In the genomic region with DNA sequence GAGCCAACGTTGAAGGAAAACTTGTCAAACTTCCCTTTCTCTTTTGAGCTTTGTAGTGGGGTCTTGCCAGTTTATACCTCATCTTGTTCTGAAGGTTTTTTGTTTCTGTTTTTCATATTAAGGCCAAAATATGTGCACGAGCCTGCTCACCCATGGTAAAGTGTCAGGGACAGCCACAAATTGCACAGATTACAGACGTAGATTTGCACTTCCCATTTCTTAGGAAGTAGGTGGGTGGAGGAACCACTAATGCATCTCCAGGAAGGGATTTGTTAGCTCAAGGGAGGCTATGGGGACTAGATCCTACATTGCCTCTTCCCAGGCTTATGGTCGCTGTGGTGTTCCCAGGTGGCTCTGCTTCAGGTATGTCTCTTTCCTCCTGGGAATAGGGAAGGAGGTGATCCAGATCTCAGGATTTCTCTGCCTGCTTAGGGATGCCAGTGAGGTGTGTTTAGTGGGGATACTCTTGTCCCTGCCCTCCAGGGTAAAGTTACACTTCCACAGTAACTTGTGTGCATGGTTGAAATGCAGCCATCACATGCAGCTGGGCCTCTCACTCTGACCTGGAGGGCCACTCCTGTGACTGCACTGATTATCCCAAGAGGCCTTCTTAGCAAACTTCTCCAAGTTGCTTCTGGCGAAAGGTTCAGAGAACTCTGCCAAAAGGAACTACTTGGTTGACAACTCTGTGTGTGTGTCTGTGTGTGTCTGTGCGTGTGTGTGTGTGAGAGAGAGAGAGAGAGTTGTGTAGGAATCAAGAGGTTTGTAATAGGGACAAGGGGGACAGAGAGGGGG, we compare ENCODE assay signal across 1 cellular context.
A peak's percentile ranks its signal among the peaks of the same experiment; 100 is the strongest.
TF ChIP-seq lines count a peak whose summit lies in the region.

No MANE protein-coding gene starts in this region.

TF ChIP-seq in K562, 482 proteins besides CTCF, POLR2A, EP300 and RAD21:
- peak; percentile 35; the same call in 1 of the 2 replicates for TF ChIP-seq SPI1 (IDR thresholded peaks at IDR 0.05; ENCODE audit: borderline replicate concordance, low read depth, low read length)
- TF ChIP-seq PTTG1 (tag; IDR thresholded peaks at IDR 0.05; ENCODE audit: low read depth), result no peak
